ENCODE assay signal across 9 cellular contexts in genomic region chr9:121071356-121071755, GRCh38. TPM values are rescaled to one million over a fixed set of nuclear protein-coding genes. Genes with fewer than 3 reads are reported as not detected.
DNase-seq lines count a peak whose midpoint lies in the region; ATAC-seq and TF ChIP-seq lines count a peak whose summit lies in the region.
"Had no signal": no experiment of that assay in that cellular context is flagged by ENCODE, and none has a peak within 500 bp of the region (broad histone marks: within the 10 kb centered on the region; RNA-seq: fewer than 3 reads in every experiment).

No MANE protein-coding gene starts in this region.

- no peak for TF ChIP-seq CTCF in Peyer's patch (IDR thresholded peaks at IDR 0.05)
- no peak for TF ChIP-seq CTCF in thoracic aorta (IDR thresholded peaks at IDR 0.05)
- TF ChIP-seq CTCF in WERI-Rb-1 (IDR thresholded peaks at IDR 0.05; ENCODE audit: low read depth, low read length): no peak

- H3K27me3 ChIP-seq in Peyer's patch (no peaks in the 10 kb centered on the region), thoracic aorta (replicated peaks; ENCODE audit: insufficient read depth) (no peaks in the 10 kb centered on the region), WERI-Rb-1 (ENCODE audit: insufficient read depth, low read depth, severe bottlenecking) (no peaks in the 10 kb centered on the region)

- H3K9me3 ChIP-seq in Peyer's patch: no peaks in the 10 kb centered on the region
- no peaks in the 10 kb centered on the region for H3K9me3 ChIP-seq in thoracic aorta
- peaks cover 9% of the 10 kb centered on the region for H3K9me3 ChIP-seq in WERI-Rb-1 (ENCODE audit: severe bottlenecking)
- H3K9me3 ChIP-seq: Caco-2 had no signal

- H3K4me1 Mint-ChIP-seq in activated naive CD4-positive, alpha-beta T cell treated with anti-CD3 and anti-CD28 coated beads, Interleukin-2, amount 10 ng/mL, durations not matched to agents 7 days and 5 days: peaks cover 52% of the 10 kb centered on the region

- no peaks in the 10 kb centered on the region for H3K36me3 ChIP-seq in Peyer's patch
- no peaks in the 10 kb centered on the region for H3K36me3 ChIP-seq in thoracic aorta
- peaks cover 5% of the 10 kb centered on the region; the same call in 1 of the 2 replicates for H3K36me3 ChIP-seq in WERI-Rb-1

- H3K27ac Mint-ChIP-seq in activated naive CD4-positive, alpha-beta T cell treated with anti-CD3 and anti-CD28 coated beads, Interleukin-2, amount 10 ng/mL, durations not matched to agents 7 days and 5 days: peak overlapping the region; percentile 86

- H3K4me3 Mint-ChIP-seq in activated naive CD4-positive, alpha-beta T cell treated with anti-CD3 and anti-CD28 coated beads, Interleukin-2, amount 10 ng/mL, durations not matched to agents 7 days and 5 days: peak overlapping the region; percentile 75

- peak overlapping the region in 3 of 4 donors; percentile 41 to 91 (median 67) for H3K27ac ChIP-seq in Peyer's patch
- peak overlapping the region; percentile 15 for H3K27ac ChIP-seq in epithelial cell of prostate
- peak overlapping the region; percentile 76 to 91 for H3K27ac ChIP-seq in thoracic aorta
- no peak overlapping the region for H3K27ac ChIP-seq in WERI-Rb-1

- H3K9me3 Mint-ChIP-seq in activated naive CD4-positive, alpha-beta T cell treated with anti-CD3 and anti-CD28 coated beads, Interleukin-2, amount 10 ng/mL, durations not matched to agents 7 days and 5 days: peaks cover 9% of the 10 kb centered on the region

- no peak for ATAC-seq in thoracic aorta (ENCODE audit: insufficient number of reproducible peaks, low FRiP score, low read depth)

- no peaks in the 10 kb centered on the region for H3K27me3 Mint-ChIP-seq in activated naive CD4-positive, alpha-beta T cell treated with anti-CD3 and anti-CD28 coated beads, Interleukin-2, amount 10 ng/mL, durations not matched to agents 7 days and 5 days

- H3K4me3 ChIP-seq in Peyer's patch (peak overlapping the region; percentile 26 to 53 (median 40)), thoracic aorta (peak overlapping the region; percentile 96), WERI-Rb-1 (ENCODE audit: low read depth, low read length) (no peak overlapping the region)

- no peak for TF ChIP-seq POLR2A in Peyer's patch (IDR thresholded peaks at IDR 0.05)

- DNase-seq in activated naive CD4-positive, alpha-beta T cell treated with anti-CD3 and anti-CD28 coated beads, Interleukin-2, amount 10 ng/mL, durations not matched to agents 7 days and 5 days: no peak
- DNase-seq in activated naive CD4-positive, alpha-beta T cell treated with anti-CD3 and anti-CD28 coated beads, Interleukin-2, amount 50 U/mL, for 16 hours: no peak
- DNase-seq in Peyer's patch: no peak
- no peak for DNase-seq in epithelial cell of prostate (ENCODE audit: low read depth, low spot score)
- no peak for DNase-seq in thoracic aorta (ENCODE audit: low spot score)
- no peak for DNase-seq in WERI-Rb-1
- DNase-seq in nucleus accumbens (lab: John Stamatoyannopoulos, UW): no peak
- no peak for DNase-seq in HPDE6-E6E7 (ENCODE audit: extremely low spot score)
- DNase-seq: Caco-2 had no signal

- CTCF ChIA-PET in activated naive CD4-positive, alpha-beta T cell treated with anti-CD3 and anti-CD28 coated beads, Interleukin-2, amount 10 ng/mL, durations not matched to agents 7 days and 5 days (lab: Charles Lee): interaction anchor here (0.6 to 3.4 kb wide), 10 partner anchors 11 to 317 kb away, joined by 3 to 27 read pairs (median 4); no protein-coding TSS in a partner anchor

- H3K36me3 Mint-ChIP-seq in activated naive CD4-positive, alpha-beta T cell treated with anti-CD3 and anti-CD28 coated beads, Interleukin-2, amount 10 ng/mL, durations not matched to agents 7 days and 5 days: peaks cover 17% of the 10 kb centered on the region

- H3K4me1 ChIP-seq in Peyer's patch (peaks cover 0 to 9% (median 2%) of the 10 kb centered on the region in 4 donors), thoracic aorta (ENCODE audit: control insufficient read depth in 1 of 2, low read depth in 2 of 2) (peaks cover 12 to 32% of the 10 kb centered on the region in 2 donors)
- H3K4me1 ChIP-seq: Caco-2 had no signal

RNA-seq across cellular contexts. Expression of gene CNTRL, which starts 3.4 kb away (rescaled TPM):
- total RNA-seq in Peyer's patch: 100 to 1,000 TPM in 1 of 4 donors, 10 to 100 TPM in 2, 1 to 10 TPM in 1; 5.1 to 113 (median 13.7) TPM
- 10 to 100 TPM; 11.4 to 31.0 TPM for total RNA-seq in thoracic aorta

RNA-seq across cellular contexts. Expression of gene C5, which starts 21.3 kb away (rescaled TPM):
- total RNA-seq in Peyer's patch: 1 to 10 TPM; 1.2 to 8.6 (median 2.1) TPM
- total RNA-seq in thoracic aorta: 10 to 100 TPM in 1 of 2 donors, 1 to 10 TPM in 1; 8.3 to 12.2 TPM
